ENCODE assay signal across 13 cellular contexts in genomic region chr7:93889261-93889660, GRCh38. TPM values are rescaled to one million over a fixed set of nuclear protein-coding genes. Genes with fewer than 3 reads are reported as not detected.
DNase-seq lines count a peak whose midpoint lies in the region; ATAC-seq, FAIRE-seq and TF ChIP-seq lines count a peak whose summit lies in the region.
"Had no signal": no experiment of that assay in that cellular context is flagged by ENCODE, and none has a peak within 500 bp of the region (broad histone marks: within the 10 kb centered on the region; RNA-seq: fewer than 3 reads in every experiment).

No MANE protein-coding gene starts in this region.

- TF ChIP-seq CTCF in fibroblast of pulmonary artery (IDR thresholded peaks at IDR 0.05; ENCODE audit: low read length, missing control alignments), result no peak
- TF ChIP-seq CTCF in pancreas (IDR thresholded peaks at IDR 0.05), result no peak
- no peak for TF ChIP-seq CTCF in D721Med (IDR thresholded peaks at IDR 0.05; ENCODE audit: insufficient read depth, missing control alignments)

- H3K36me3 ChIP-seq in GM23248 (ENCODE audit: low read depth) (no peaks in the 10 kb centered on the region), pancreas (no peaks in the 10 kb centered on the region)

- no peaks in the 10 kb centered on the region for H3K79me2 ChIP-seq in GM23248 (ENCODE audit: insufficient read depth)

- no peaks in the 10 kb centered on the region for H4K20me1 ChIP-seq in GM23248 (ENCODE audit: insufficient read depth)

- peak overlapping the region; percentile 83 for H3K4me3 ChIP-seq in GM23248
- H3K4me3 ChIP-seq in fibroblast of pulmonary artery (replicated peaks; ENCODE audit: low read depth, low read length), result peak overlapping the region; percentile 83
- H3K4me3 ChIP-seq in pancreas, result peak overlapping the region in 3 of 4 donors; percentile 36 to 54 (median 40)

- H3K27me3 ChIP-seq in GM23248 (replicated peaks; ENCODE audit: insufficient read depth), result no peaks in the 10 kb centered on the region
- H3K27me3 ChIP-seq in pancreas, result no peaks in the 10 kb centered on the region

- H3K9me2 ChIP-seq in GM23248 (ENCODE audit: insufficient read depth), result no peaks in the 10 kb centered on the region

- H2AFZ ChIP-seq in GM23248, result peak overlapping the region; percentile 94; the same call in 1 of the 2 replicates

- H3K4me2 ChIP-seq in GM23248 (ENCODE audit: unreplicated experiment), result peak overlapping the region; percentile 91

- ATAC-seq in pancreas (no peak), HG03342 (IDR thresholded peaks at IDR 0.05; ENCODE audit: unreplicated experiment) (no peak)

- H3K9ac ChIP-seq in GM23248, result peak overlapping the region; percentile 74

- intact Hi-C loops in pancreas (cut with DNase I), result no loop called here

- H3F3A ChIP-seq in GM23248 (ENCODE audit: insufficient read depth), result peaks cover 42% of the 10 kb centered on the region

- H3K4me1 ChIP-seq in GM23248 (ENCODE audit: insufficient read depth) (peaks cover 9% of the 10 kb centered on the region), pancreas (no peaks in the 10 kb centered on the region)

- WGBS in GM23248 (ENCODE audit: low coverage in 1 of 2, low lambda C conversion rate in 2 of 2, missing lambda C conversion rate in 2 of 2), 2 experiments, result 51 to 53% methylated on average over 3 of the region's 3 CpGs
- 79 to 89% methylated on average over 3 of the region's 3 CpGs for WGBS in pancreas, 2 donors

- DNase-seq in GM23248, result peak; percentile 92
- peak; percentile 45 for DNase-seq in RKO (ENCODE audit: low spot score)
- peak; percentile 76 for DNase-seq in fibroblast of pulmonary artery (ENCODE audit: low read depth)
- no peak for DNase-seq in pancreas
- no peak for DNase-seq in glomerular visceral epithelial cell (ENCODE audit: extremely low spot score)
- DNase-seq in D721Med (ENCODE audit: insufficient read length, low spot score), result no peak
- DNase-seq in islet precursor cell, result no peak
- DNase-seq: NCI-H2081 had no signal

- H3K9me3 ChIP-seq in GM23248 (ENCODE audit: low read depth) (no peaks in the 10 kb centered on the region), pancreas (no peaks in the 10 kb centered on the region)

- FAIRE-seq in pancreas (lab: Jason Lieb, UNC) (no peak), D721Med (lab: Jason Lieb, UNC) (no peak)
- FAIRE-seq: endometrium, GM12878 had no signal

- H3K27ac ChIP-seq in GM23248, result peak overlapping the region; percentile 67
- no peak overlapping the region for H3K27ac ChIP-seq in pancreas
- H3K27ac ChIP-seq: VCaP had no signal

- in situ Hi-C loops in GM23248 (cut with MboI), result no loop called here

RNA-seq across cellular contexts. Expression of gene TFPI2, which starts 1.3 kb away (rescaled TPM):
- 435 and 654 TPM in 2 replicates for total RNA-seq in GM23248 (2014; rRNA removed; shearing (Covaris generic))
- polyA plus RNA-seq in GM23248 (2016; fragmentation: Nextera tagmentation; extraction: Ambion mirVana) (706 and 730 TPM in 2 replicates), pancreas (10 to 100 TPM; 24.5 to 37.9 TPM)
- total RNA-seq in pancreas, result 10 to 100 TPM; 11.8 to 49.2 (median 16.6) TPM

RNA-seq across cellular contexts. Expression of gene GNGT1, which starts 17.1 kb away (rescaled TPM):
- total RNA-seq in GM23248 (2014; rRNA removed; shearing (Covaris generic)), result not detected in 2 replicates
- polyA plus RNA-seq in GM23248 (2016; fragmentation: Nextera tagmentation; extraction: Ambion mirVana) (not detected in 2 replicates), pancreas (not detected)
- total RNA-seq in pancreas, result not detected
- total RNA-seq: aorta, GM12878 had no signal
- polyA plus RNA-seq: aorta, GM12878 had no signal

RNA-seq across cellular contexts. Expression of gene GNG11, which starts 32.3 kb away (rescaled TPM):
- 22.5 and 25.9 TPM in 2 replicates for total RNA-seq in GM23248 (2014; rRNA removed; shearing (Covaris generic))
- polyA plus RNA-seq in GM23248 (2016; fragmentation: Nextera tagmentation; extraction: Ambion mirVana) (84.7 and 87.0 TPM in 2 replicates), pancreas (10 to 100 TPM; 12.1 TPM)
- total RNA-seq in pancreas, result 1 to 10 TPM; 1.6 to 4.8 (median 3.3) TPM

Comparison
In these comparisons a context has a peak if more than half of its experiments do, and no peak if none do; other contexts are left out.
1. DNase-seq: peak in GM23248 (single experiment), RKO (single experiment) and fibroblast of pulmonary artery (single experiment); none in pancreas (0 of 6), glomerular visceral epithelial cell (single experiment), D721Med (single experiment) and islet precursor cell (single experiment).
2. Peak in every context shown above with its lines, with median percentiles within 50 percentile points of each other: H3K4me3 ChIP-seq.